ENCODE assay signal across 1 cellular context in the genomic region with DNA sequence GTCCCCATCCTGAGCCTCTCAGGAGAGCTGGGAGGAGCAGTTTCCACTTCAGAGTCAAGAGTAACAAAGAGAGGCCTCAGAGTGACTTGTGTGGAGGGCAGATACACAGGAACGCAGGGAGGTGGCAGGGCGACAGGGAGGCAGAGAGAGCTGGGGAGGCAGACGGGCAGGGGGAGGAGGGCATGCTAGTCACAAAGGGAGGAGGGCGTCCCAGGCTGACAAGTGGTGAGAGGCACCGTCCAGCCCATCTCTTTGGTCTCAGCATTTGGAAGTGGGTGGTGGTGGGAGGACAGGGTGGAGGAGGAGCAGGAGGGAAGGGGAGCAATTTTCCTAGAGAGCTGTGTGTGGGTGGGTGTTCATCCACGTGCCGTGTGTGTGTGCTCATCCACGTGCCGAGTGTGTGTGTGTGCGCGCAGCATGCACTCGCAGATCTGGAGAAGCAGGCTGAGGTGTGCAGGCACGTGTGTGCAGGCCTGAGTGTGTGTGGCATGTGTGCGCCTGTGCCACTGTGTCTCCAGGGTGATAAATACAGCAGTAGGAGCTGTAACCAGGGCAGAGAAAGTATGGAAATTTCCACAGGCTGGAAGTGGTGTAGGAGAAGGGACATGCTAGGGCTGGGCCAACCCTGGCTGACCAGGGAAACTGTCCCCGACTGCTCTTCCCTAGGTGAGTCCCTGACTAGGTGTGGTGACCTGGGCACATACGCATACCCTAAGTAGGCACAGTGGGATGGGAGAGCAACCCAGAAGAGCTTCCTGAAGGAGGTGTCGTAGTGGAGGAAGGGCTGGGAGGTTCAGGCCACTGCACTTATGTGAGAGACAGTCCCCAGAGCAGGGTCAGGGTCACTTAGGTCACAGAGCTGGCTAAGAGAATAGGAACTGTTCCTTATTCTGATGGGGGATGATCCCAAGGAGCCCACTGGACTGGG.
A peak's percentile ranks its signal among the peaks of the same experiment; 100 is the strongest.
TF ChIP-seq lines count a peak whose summit lies in the region.

No MANE protein-coding gene starts in this region.

TF ChIP-seq in K562, 482 proteins besides CTCF, POLR2A, EP300 and RAD21 (continued from another document):
- TF ChIP-seq, protein P1, sequence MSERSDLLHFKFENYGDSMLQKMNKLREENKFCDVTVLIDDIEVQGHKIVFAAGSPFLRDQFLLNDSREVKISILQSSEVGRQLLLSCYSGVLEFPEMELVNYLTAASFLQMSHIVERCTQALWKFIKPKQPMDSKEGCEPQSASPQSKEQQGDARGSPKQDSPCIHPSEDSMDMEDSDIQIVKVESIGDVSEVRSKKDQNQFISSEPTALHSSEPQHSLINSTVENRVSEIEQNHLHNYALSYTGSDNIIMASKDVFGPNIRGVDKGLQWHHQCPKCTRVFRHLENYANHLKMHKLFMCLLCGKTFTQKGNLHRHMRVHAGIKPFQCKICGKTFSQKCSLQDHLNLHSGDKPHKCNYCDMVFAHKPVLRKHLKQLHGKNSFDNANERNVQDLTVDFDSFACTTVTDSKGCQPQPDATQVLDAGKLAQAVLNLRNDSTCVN (CRISPR knock-in tag; IDR thresholded peaks at IDR 0.05): 0 out of 2 replicates have a peak, but pooled peaks have one; percentile 31
- TF ChIP-seq SMARCC2 (IDR thresholded peaks at IDR 0.05; ENCODE audit: low read depth): no peak
- peak; percentile 47; the same call in 1 of the 2 replicates for TF ChIP-seq EGR1 (conservative IDR thresholded peaks at IDR 0.05)
- TF ChIP-seq MYNN (IDR thresholded peaks at IDR 0.05): peak; percentile 81; the same call in 1 of the 2 replicates
- no peak for TF ChIP-seq MYNN (CRISPR knock-in tag; IDR thresholded peaks at IDR 0.05)
- no peak for TF ChIP-seq TEAD2 (tag; IDR thresholded peaks at IDR 0.05)
- TF ChIP-seq SUPT5H (IDR thresholded peaks at IDR 0.05): peak; percentile 53
- TF ChIP-seq ZFP36 (IDR thresholded peaks at IDR 0.05; ENCODE audit: low read depth, low read length, partially characterized antibody): peak; percentile 78
